24 cellular contexts compared by ENCODE assay signal in the genomic region with DNA sequence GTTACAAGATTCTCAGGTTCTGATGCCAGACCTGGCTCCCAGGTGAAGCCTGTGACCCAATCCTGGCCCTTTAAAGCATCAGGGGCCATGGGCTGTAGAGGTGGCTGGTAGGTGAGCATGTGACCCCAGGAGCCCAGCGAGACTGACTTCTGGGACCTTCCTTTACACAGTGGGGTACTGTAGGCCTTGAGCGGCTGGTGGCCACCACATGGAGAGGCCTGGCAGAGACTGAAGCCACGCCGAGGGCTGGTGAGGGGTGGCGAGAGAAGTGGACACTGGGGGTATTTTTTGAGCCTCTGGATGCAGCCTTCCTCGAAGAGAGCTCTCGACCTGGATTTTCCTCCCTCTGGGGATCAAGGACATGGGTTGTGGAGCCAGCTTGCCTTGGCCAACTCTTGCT.
"Had no signal": no experiment of that assay in that cellular context is flagged by ENCODE, and none has a peak within 500 bp of the region (broad histone marks: within the 10 kb centered on the region; RNA-seq: fewer than 3 reads in every experiment).

No MANE protein-coding gene starts in this region.

- H3K36me3 Mint-ChIP-seq: activated CD4-positive, alpha-beta memory T cell treated with anti-CD3 and anti-CD28 coated beads for 36 hours; T-cell had no signal

- H3K27ac Mint-ChIP-seq: activated B cell treated with CpG ODN at 0.5 μM for 24 hours; activated CD4-positive, alpha-beta memory T cell treated with anti-CD3 and anti-CD28 coated beads for 36 hours; activated CD4-positive, alpha-beta T cell treated with anti-CD3 and anti-CD28 coated beads, Interleukin-2, amount 10 ng/mL, durations not matched to agents 7 days and 5 days; T-cell had no signal

- H3K4me1 Mint-ChIP-seq: activated B cell treated with CpG ODN at 0.5 μM for 24 hours had no signal

- H3K36me3 ChIP-seq: ascending aorta had no signal

- ATAC-seq: body of pancreas, Panc1, Right ventricle myocardium inferior, T-cell had no signal

- H3K9me3 Mint-ChIP-seq: activated B cell treated with CpG ODN at 0.5 μM for 24 hours; activated CD4-positive, alpha-beta memory T cell treated with anti-CD3 and anti-CD28 coated beads for 36 hours; activated CD4-positive, alpha-beta T cell treated with anti-CD3 and anti-CD28 coated beads, Interleukin-2, amount 10 ng/mL, durations not matched to agents 7 days and 5 days; T-cell had no signal

- H3K4me3 ChIP-seq: ascending aorta, body of pancreas, SK-N-MC had no signal

- H3K27ac ChIP-seq: ascending aorta, body of pancreas, SK-N-MC had no signal

- H3K27me3 ChIP-seq: ascending aorta, body of pancreas had no signal

- H3K27me3 Mint-ChIP-seq: activated CD4-positive, alpha-beta T cell treated with anti-CD3 and anti-CD28 coated beads, Interleukin-2, amount 10 ng/mL, durations not matched to agents 7 days and 5 days had no signal

- H3K4me3 Mint-ChIP-seq: activated B cell treated with CpG ODN at 0.5 μM for 24 hours; activated CD4-positive, alpha-beta memory T cell treated with anti-CD3 and anti-CD28 coated beads for 36 hours; activated CD4-positive, alpha-beta T cell treated with anti-CD3 and anti-CD28 coated beads, Interleukin-2, amount 10 ng/mL, durations not matched to agents 7 days and 5 days; T-cell had no signal

- H3K9me3 ChIP-seq: ascending aorta, body of pancreas had no signal

- DNase-seq: activated B cell treated with CpG ODN at 0.5 μM for 24 hours; activated CD4-positive, alpha-beta memory T cell treated with anti-CD3 and anti-CD28 coated beads for 36 hours; activated CD4-positive, alpha-beta T cell treated with anti-CD3 and anti-CD28 coated beads, Interleukin-2, amount 10 ng/mL, durations not matched to agents 7 days and 5 days; activated naive CD4-positive, alpha-beta T cell treated with anti-CD3 and anti-CD28 coated beads, Interleukin-2, amount 50 U/mL, for 16 hours; amniotic stem cell; body of pancreas; KG1; NCI-H1092; NCI-H1417; NCI-H1694; NCI-H2029; NCI-H345; NCI-H510A; NCI-H69; NK-92 treated with Interleukin-12 subunit alpha and Interleukin-12 subunit beta, amount 100 ng/mL, for 24 hours; OCI-M1; RPMI8226; T-cell; T-helper 2 cell; T1000 had no signal

- H3K4me1 ChIP-seq: body of pancreas had no signal
